Comparison of ENCODE assay signal across 13 cellular contexts in the genomic region with DNA sequence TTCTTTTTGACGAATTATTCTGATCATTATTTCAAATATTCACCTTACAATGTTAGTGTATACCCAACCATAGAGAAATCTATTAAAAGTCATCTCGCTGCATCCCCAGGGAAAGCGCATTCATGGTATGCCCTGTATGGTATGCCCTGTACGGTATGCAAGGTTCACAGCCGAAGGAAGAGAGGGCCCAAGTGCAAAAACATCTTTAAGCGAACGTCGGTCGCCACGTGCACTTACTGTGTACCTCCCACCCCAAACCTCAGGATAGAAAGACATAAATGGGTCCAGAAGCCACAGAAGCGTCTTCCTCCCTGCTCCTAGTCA. TPM values are rescaled to one million over a fixed set of nuclear protein-coding genes. Genes with fewer than 3 reads are reported as not detected.
DNase-seq lines count a peak whose midpoint lies in the region; FAIRE-seq and TF ChIP-seq lines count a peak whose summit lies in the region.
"Had no signal": no experiment of that assay in that cellular context is flagged by ENCODE, and none has a peak within 500 bp of the region (broad histone marks: within the 10 kb centered on the region; RNA-seq: fewer than 3 reads in every experiment).

No MANE protein-coding gene starts in this region.

- TF ChIP-seq POLR2A in GM12891 (IDR thresholded peaks at IDR 0.05; ENCODE audit: low read depth, low read length): no peak

- no peaks in the 10 kb centered on the region for H3K9me3 ChIP-seq in ascending aorta
- peaks cover 4% of the 10 kb centered on the region for H3K9me3 ChIP-seq in iPS-18c (ENCODE audit: control insufficient read depth, insufficient read depth, low read length)

- peaks cover 0 to 3% of the 10 kb centered on the region in 2 donors for H3K4me1 ChIP-seq in ascending aorta
- H3K4me1 ChIP-seq in rectal smooth muscle tissue (ENCODE audit: control insufficient read depth, insufficient read depth, low read length): peaks cover 8% of the 10 kb centered on the region

- DNase-seq in GM10266 (ENCODE audit: extremely low spot score) (peak; percentile 14), ascending aorta (ENCODE audit: low spot score in 2 of 2) (no peak), GM12891 (ENCODE audit: insufficient read length, low spot score) (no peak), NOMO-1 treated with dmso at 0.1 percent for 144 hours (lab: John Stamatoyannopoulos, UW; ENCODE audit: unreplicated experiment) (no peak)
- DNase-seq in activated CD4-positive, alpha-beta T cell treated with anti-CD3 and anti-CD28 coated beads, Interleukin-2, amount 50 U/mL, for 1 hour: no peak
- no peak for DNase-seq in activated T-helper 1 cell treated with anti-CD3 and anti-CD28 coated beads, Interleukin-12 subunit alpha, Interleukin-12 subunit beta, Interleukin-2, Interleukin-4 antibody, amounts not matched to agents 30 ng/mL and 10 ng/mL and 1 ng/mL, durations not matched to agents 14 hours and 24 hours and 36 hours (ENCODE audit: low spot score)
- DNase-seq: activated CD8-positive, alpha-beta memory T cell treated with anti-CD3 and anti-CD28 coated beads, Interleukin-2, amount 50 U/mL, for 4 hours; CD8-positive, alpha-beta memory T cell; natural killer cell; T-helper 9 cell had no signal

- H3K27ac Mint-ChIP-seq in activated T-helper 1 cell treated with anti-CD3 and anti-CD28 coated beads, Interleukin-12 subunit alpha, Interleukin-12 subunit beta, Interleukin-2, Interleukin-4 antibody, amounts not matched to agents 30 ng/mL and 10 ng/mL and 1 ng/mL, durations not matched to agents 14 hours and 24 hours and 36 hours: no peak overlapping the region
- H3K27ac Mint-ChIP-seq: natural killer cell had no signal

- H3K36me3 ChIP-seq in ascending aorta (no peaks in the 10 kb centered on the region), rectal smooth muscle tissue (ENCODE audit: control insufficient read depth, insufficient read depth, low read length) (no peaks in the 10 kb centered on the region)

- no peak for FAIRE-seq in GM12891 (lab: Jason Lieb, UNC)
- FAIRE-seq: bronchial epithelial cell had no signal

- H3K9ac ChIP-seq in rectal smooth muscle tissue (ENCODE audit: low read length): no peak overlapping the region

- peaks cover 59% of the 10 kb centered on the region for H3K27me3 Mint-ChIP-seq in activated T-helper 1 cell treated with anti-CD3 and anti-CD28 coated beads, Interleukin-12 subunit alpha, Interleukin-12 subunit beta, Interleukin-2, Interleukin-4 antibody, amounts not matched to agents 30 ng/mL and 10 ng/mL and 1 ng/mL, durations not matched to agents 14 hours and 24 hours and 36 hours (ENCODE audit: insufficient read depth)

- H3K27ac ChIP-seq in ascending aorta: no peak overlapping the region
- H3K27ac ChIP-seq in rectal smooth muscle tissue (ENCODE audit: low read depth, low read length): peak overlapping the region; percentile 88

- no peaks in the 10 kb centered on the region for H3K36me3 Mint-ChIP-seq in activated T-helper 1 cell treated with anti-CD3 and anti-CD28 coated beads, Interleukin-12 subunit alpha, Interleukin-12 subunit beta, Interleukin-2, Interleukin-4 antibody, amounts not matched to agents 30 ng/mL and 10 ng/mL and 1 ng/mL, durations not matched to agents 14 hours and 24 hours and 36 hours (ENCODE audit: low read depth)
- H3K36me3 Mint-ChIP-seq: CD8-positive, alpha-beta memory T cell; natural killer cell had no signal

- intact Hi-C loops in ascending aorta (cut with DNase I): no loop called here
- intact Hi-C loops in activated T-helper 1 cell treated with anti-CD3 and anti-CD28 coated beads, Interleukin-12 subunit alpha, Interleukin-12 subunit beta, Interleukin-2, Interleukin-4 antibody, amounts not matched to agents 30 ng/mL and 10 ng/mL and 1 ng/mL, durations not matched to agents 14 hours and 24 hours and 36 hours (cut with micrococcal nuclease): no loop called here

- H3K4me3 Mint-ChIP-seq in activated T-helper 1 cell treated with anti-CD3 and anti-CD28 coated beads, Interleukin-12 subunit alpha, Interleukin-12 subunit beta, Interleukin-2, Interleukin-4 antibody, amounts not matched to agents 30 ng/mL and 10 ng/mL and 1 ng/mL, durations not matched to agents 14 hours and 24 hours and 36 hours: no peak overlapping the region
- H3K4me3 Mint-ChIP-seq: CD8-positive, alpha-beta memory T cell; natural killer cell had no signal

- no peak for TF ChIP-seq CTCF in GM10266 (IDR thresholded peaks at IDR 0.05; ENCODE audit: control insufficient read depth, insufficient read depth, low read depth, missing control alignments)
- no peak for TF ChIP-seq CTCF in ascending aorta (IDR thresholded peaks at IDR 0.05)

- H3K27me3 ChIP-seq in ascending aorta (peaks cover 28% of the 10 kb centered on the region), rectal smooth muscle tissue (ENCODE audit: control insufficient read depth, insufficient read depth, low read length) (peaks cover 14% of the 10 kb centered on the region)

- peak overlapping the region; percentile 31 to 49 for H3K4me3 ChIP-seq in ascending aorta
- H3K4me3 ChIP-seq in iPS-18c (ENCODE audit: insufficient read depth, low read depth, low read length): peak overlapping the region; percentile 43
- peak overlapping the region; percentile 48 for H3K4me3 ChIP-seq in rectal smooth muscle tissue (ENCODE audit: low read length)

- H3K4me1 Mint-ChIP-seq in activated T-helper 1 cell treated with anti-CD3 and anti-CD28 coated beads, Interleukin-12 subunit alpha, Interleukin-12 subunit beta, Interleukin-2, Interleukin-4 antibody, amounts not matched to agents 30 ng/mL and 10 ng/mL and 1 ng/mL, durations not matched to agents 14 hours and 24 hours and 36 hours (ENCODE audit: low read depth): peaks cover 12% of the 10 kb centered on the region

- peaks cover 3% of the 10 kb centered on the region for H3K9me3 Mint-ChIP-seq in activated T-helper 1 cell treated with anti-CD3 and anti-CD28 coated beads, Interleukin-12 subunit alpha, Interleukin-12 subunit beta, Interleukin-2, Interleukin-4 antibody, amounts not matched to agents 30 ng/mL and 10 ng/mL and 1 ng/mL, durations not matched to agents 14 hours and 24 hours and 36 hours
- H3K9me3 Mint-ChIP-seq: natural killer cell had no signal

TF ChIP-seq in GM12891, 5 proteins besides CTCF, POLR2A, EP300 and RAD21:
- TF ChIP-seq POLR2AphosphoS5 (IDR thresholded peaks at IDR 0.05; ENCODE audit: low read depth, low read length): no peak
- no peak for TF ChIP-seq TAF1 (IDR thresholded peaks at IDR 0.05; ENCODE audit: low read depth, low read length)
- TF ChIP-seq PAX5 (IDR thresholded peaks at IDR 0.05; ENCODE audit: insufficient read depth, low read length, severe bottlenecking): no peak
- TF ChIP-seq POU2F2 (IDR thresholded peaks at IDR 0.05; ENCODE audit: low read depth, low read length): no peak
- no peak for TF ChIP-seq SPI1 (IDR thresholded peaks at IDR 0.05; ENCODE audit: low read depth, low read length)

RNA-seq across cellular contexts. Expression of a gene that starts 14.4 kb away (rescaled TPM):
- 39.3 TPM for total RNA-seq in ascending aorta
- 0.09 TPM for polyA plus RNA-seq in GM12891 (2012; ENCODE audit: low read depth, missing spikeins)
- 5.1 and 6.3 TPM in 2 replicates for total RNA-seq in activated T-helper 1 cell treated with anti-CD3 and anti-CD28 coated beads, Interleukin-12 subunit alpha, Interleukin-12 subunit beta, Interleukin-2, Interleukin-4 antibody, amounts not matched to agents 30 ng/mL and 10 ng/mL and 1 ng/mL, durations not matched to agents 14 hours and 24 hours and 36 hours
- total RNA-seq: CD8-positive, alpha-beta memory T cell had no signal
- polyA plus RNA-seq: CD8-positive, alpha-beta memory T cell had no signal
